ENCODE assay signal across 26 cellular contexts in genomic region chrX:22396408-22396807, GRCh38.
"Had no signal": no experiment of that assay in that cellular context is flagged by ENCODE, and none has a peak within 500 bp of the region (broad histone marks: within the 10 kb centered on the region; RNA-seq: fewer than 3 reads in every experiment).

No MANE protein-coding gene starts in this region.

- H3K27ac Mint-ChIP-seq: activated CD8-positive, alpha-beta memory T cell treated with anti-CD3 and anti-CD28 coated beads, Interleukin-2, amount 10 ng/mL, durations not matched to agents 7 days and 5 days; activated naive CD8-positive, alpha-beta T cell treated with anti-CD3 and anti-CD28 coated beads for 36 hours; activated T-helper 17 cell treated with anti-CD3 and anti-CD28 coated beads, Interleukin-2, amount 50 U/mL, for 72 hours; endodermal cell; naive thymus-derived CD8-positive, alpha-beta T cell; stimulated activated naive CD8-positive, alpha-beta T cell treated with anti-CD3 and anti-CD28 coated beads, Interleukin-15, Interleukin-2, amounts not matched to agents 100 ng/mL and 50 ng/mL, for 24 hours; T-helper 17 cell had no signal

- DNase-seq: activated CD4-positive, alpha-beta T cell treated with anti-CD3 and anti-CD28 coated beads for 1 hour; activated CD4-positive, alpha-beta T cell treated with anti-CD3 and anti-CD28 coated beads, Interleukin-2, amount 50 U/mL, for 48 hours; activated CD8-positive, alpha-beta memory T cell treated with anti-CD3 and anti-CD28 coated beads, Interleukin-2, amount 10 ng/mL, durations not matched to agents 7 days and 5 days; activated naive CD4-positive, alpha-beta T cell; activated naive CD8-positive, alpha-beta T cell treated with anti-CD3 and anti-CD28 coated beads for 36 hours; amygdala; body of pancreas; caudate nucleus; colonic mucosa; endodermal cell; gastrocnemius medialis; head of caudate nucleus; left ventricle myocardium superior; mesendoderm; naive thymus-derived CD8-positive, alpha-beta T cell; right lobe of liver; small intestine; stimulated activated CD4-positive, alpha-beta T cell treated with anti-CD3 and anti-CD28 coated beads, Interleukin-15, amount 100 ng/mL, for 24 hours; stimulated activated CD4-positive, alpha-beta T cell treated with anti-CD3 and anti-CD28 coated beads, Interleukin-2, amount 100 ng/mL, for 48 hours; T-helper 17 cell; transverse colon; WERI-Rb-1 had no signal

- H3K36me3 ChIP-seq: colonic mucosa, gastrocnemius medialis, right lobe of liver, suprapubic skin, transverse colon, WERI-Rb-1 had no signal

- FAIRE-seq: small intestine had no signal

- H3K9ac ChIP-seq: parathyroid adenoma had no signal

- H3K4me1 ChIP-seq: body of pancreas, colonic mucosa, gastrocnemius medialis, parathyroid adenoma, right lobe of liver, suprapubic skin, transverse colon had no signal

- H3K4me3 Mint-ChIP-seq: activated CD8-positive, alpha-beta memory T cell treated with anti-CD3 and anti-CD28 coated beads, Interleukin-2, amount 10 ng/mL, durations not matched to agents 7 days and 5 days; activated naive CD8-positive, alpha-beta T cell treated with anti-CD3 and anti-CD28 coated beads for 36 hours; activated T-helper 17 cell treated with anti-CD3 and anti-CD28 coated beads, Interleukin-2, amount 50 U/mL, for 72 hours; endodermal cell; naive thymus-derived CD8-positive, alpha-beta T cell; stimulated activated naive CD8-positive, alpha-beta T cell treated with anti-CD3 and anti-CD28 coated beads, Interleukin-15, Interleukin-2, amounts not matched to agents 100 ng/mL and 50 ng/mL, for 24 hours; T-helper 17 cell had no signal

- H3K27me3 ChIP-seq: body of pancreas, colonic mucosa, gastrocnemius medialis, right lobe of liver, suprapubic skin, transverse colon had no signal

- H3K36me3 Mint-ChIP-seq: activated CD8-positive, alpha-beta memory T cell treated with anti-CD3 and anti-CD28 coated beads, Interleukin-2, amount 10 ng/mL, durations not matched to agents 7 days and 5 days; activated naive CD8-positive, alpha-beta T cell treated with anti-CD3 and anti-CD28 coated beads for 36 hours; naive thymus-derived CD8-positive, alpha-beta T cell had no signal

- H3K4me3 ChIP-seq: body of pancreas, colonic mucosa, gastrocnemius medialis, right lobe of liver, suprapubic skin, transverse colon had no signal

- H3K9me3 ChIP-seq: body of pancreas, colonic mucosa, gastrocnemius medialis, right lobe of liver, suprapubic skin, transverse colon had no signal

- H3K27ac ChIP-seq: body of pancreas, colonic mucosa, gastrocnemius medialis, parathyroid adenoma, right lobe of liver, suprapubic skin, transverse colon, WERI-Rb-1 had no signal

- H3K27me3 Mint-ChIP-seq: activated CD8-positive, alpha-beta memory T cell treated with anti-CD3 and anti-CD28 coated beads, Interleukin-2, amount 10 ng/mL, durations not matched to agents 7 days and 5 days; activated naive CD8-positive, alpha-beta T cell treated with anti-CD3 and anti-CD28 coated beads for 36 hours; activated T-helper 17 cell treated with anti-CD3 and anti-CD28 coated beads, Interleukin-2, amount 50 U/mL, for 72 hours; naive thymus-derived CD8-positive, alpha-beta T cell; stimulated activated naive CD8-positive, alpha-beta T cell treated with anti-CD3 and anti-CD28 coated beads, Interleukin-15, Interleukin-2, amounts not matched to agents 100 ng/mL and 50 ng/mL, for 24 hours; T-helper 17 cell had no signal

- H3K9me3 Mint-ChIP-seq: activated naive CD8-positive, alpha-beta T cell treated with anti-CD3 and anti-CD28 coated beads for 36 hours; activated T-helper 17 cell treated with anti-CD3 and anti-CD28 coated beads, Interleukin-2, amount 50 U/mL, for 72 hours; endodermal cell; stimulated activated naive CD8-positive, alpha-beta T cell treated with anti-CD3 and anti-CD28 coated beads, Interleukin-15, Interleukin-2, amounts not matched to agents 100 ng/mL and 50 ng/mL, for 24 hours had no signal

- H3K79me2 ChIP-seq: parathyroid adenoma had no signal

- H2AFZ ChIP-seq: parathyroid adenoma had no signal

- H3K4me1 Mint-ChIP-seq: activated CD8-positive, alpha-beta memory T cell treated with anti-CD3 and anti-CD28 coated beads, Interleukin-2, amount 10 ng/mL, durations not matched to agents 7 days and 5 days; activated naive CD8-positive, alpha-beta T cell treated with anti-CD3 and anti-CD28 coated beads for 36 hours; activated T-helper 17 cell treated with anti-CD3 and anti-CD28 coated beads, Interleukin-2, amount 50 U/mL, for 72 hours; endodermal cell; naive thymus-derived CD8-positive, alpha-beta T cell; T-helper 17 cell had no signal
